18 cellular contexts compared by ENCODE assay signal in genomic region chr12:131800594-131801135, GRCh38. TPM values are rescaled to one million over a fixed set of nuclear protein-coding genes. Genes with fewer than 3 reads are reported as not detected.
A peak's percentile ranks its signal among the peaks of the same experiment; 100 is the strongest.
DNase-seq lines count a peak whose midpoint lies in the region; ATAC-seq, FAIRE-seq and TF ChIP-seq lines count a peak whose summit lies in the region.
"Had no signal": no experiment of that assay in that cellular context is flagged by ENCODE, and none has a peak within 500 bp of the region (broad histone marks: within the 10 kb centered on the region; RNA-seq: fewer than 3 reads in every experiment).

No MANE protein-coding gene starts in this region.

- no peak for TF ChIP-seq CTCF in activated CD8-positive, alpha-beta T cell treated with anti-CD3 and anti-CD28 coated beads for 36 hours (IDR thresholded peaks at IDR 0.05)
- TF ChIP-seq CTCF in osteoblast (IDR thresholded peaks at IDR 0.05; ENCODE audit: extremely low read depth, low read depth, low read length): no peak

- no peaks in the 10 kb centered on the region for H3K27me3 ChIP-seq in osteoblast (ENCODE audit: insufficient read depth, low read length)

- H3K4me3 ChIP-seq in osteoblast (ENCODE audit: insufficient read depth, low read length): no peak overlapping the region

- no peaks in the 10 kb centered on the region for H4K20me1 ChIP-seq in osteoblast (ENCODE audit: insufficient read depth, low read length)

- peaks cover 35% of the 10 kb centered on the region for H3K36me3 Mint-ChIP-seq in activated CD8-positive, alpha-beta T cell treated with anti-CD3 and anti-CD28 coated beads for 36 hours (ENCODE audit: low read depth)
- H3K36me3 Mint-ChIP-seq in activated CD8-positive, alpha-beta T cell treated with anti-CD3 and anti-CD28 coated beads, Interleukin-2, amount 10 ng/mL, durations not matched to agents 7 days and 5 days (ENCODE audit: low read depth): peaks cover 36% of the 10 kb centered on the region
- H3K36me3 Mint-ChIP-seq in activated T-helper 17 cell treated with anti-CD3 and anti-CD28 coated beads, Interleukin-2, amount 50 U/mL, for 72 hours (ENCODE audit: low read depth): peaks cover 58% of the 10 kb centered on the region

- H3K9me3 Mint-ChIP-seq in activated CD8-positive, alpha-beta T cell treated with anti-CD3 and anti-CD28 coated beads for 36 hours: peaks cover 2% of the 10 kb centered on the region
- no peaks in the 10 kb centered on the region for H3K9me3 Mint-ChIP-seq in activated CD8-positive, alpha-beta T cell treated with anti-CD3 and anti-CD28 coated beads, Interleukin-2, amount 10 ng/mL, durations not matched to agents 7 days and 5 days (ENCODE audit: insufficient read depth)
- no peaks in the 10 kb centered on the region for H3K9me3 Mint-ChIP-seq in activated T-helper 17 cell treated with anti-CD3 and anti-CD28 coated beads, Interleukin-2, amount 50 U/mL, for 72 hours

- no peaks in the 10 kb centered on the region for H3K27me3 Mint-ChIP-seq in activated CD8-positive, alpha-beta T cell treated with anti-CD3 and anti-CD28 coated beads for 36 hours
- no peaks in the 10 kb centered on the region for H3K27me3 Mint-ChIP-seq in activated CD8-positive, alpha-beta T cell treated with anti-CD3 and anti-CD28 coated beads, Interleukin-2, amount 10 ng/mL, durations not matched to agents 7 days and 5 days (ENCODE audit: low read depth)
- no peaks in the 10 kb centered on the region for H3K27me3 Mint-ChIP-seq in activated T-helper 17 cell treated with anti-CD3 and anti-CD28 coated beads, Interleukin-2, amount 50 U/mL, for 72 hours

- no peaks in the 10 kb centered on the region for H3K79me2 ChIP-seq in osteoblast (ENCODE audit: insufficient read depth, low read length)

- peaks cover 8% of the 10 kb centered on the region for H3K4me1 ChIP-seq in osteoblast (ENCODE audit: insufficient read depth, low read length)

- intact Hi-C loops in activated CD8-positive, alpha-beta T cell treated with anti-CD3 and anti-CD28 coated beads for 36 hours (cut with micrococcal nuclease): no loop called here

- H3K27ac Mint-ChIP-seq in activated CD8-positive, alpha-beta T cell treated with anti-CD3 and anti-CD28 coated beads for 36 hours: no peak overlapping the region
- no peak overlapping the region for H3K27ac Mint-ChIP-seq in activated CD8-positive, alpha-beta T cell treated with anti-CD3 and anti-CD28 coated beads, Interleukin-2, amount 10 ng/mL, durations not matched to agents 7 days and 5 days
- no peak overlapping the region for H3K27ac Mint-ChIP-seq in activated T-helper 17 cell treated with anti-CD3 and anti-CD28 coated beads, Interleukin-2, amount 50 U/mL, for 72 hours

- peaks cover 4% of the 10 kb centered on the region for H3K36me3 ChIP-seq in osteoblast (ENCODE audit: insufficient read depth, low read length)

- no peak for FAIRE-seq in GM12892 (lab: Jason Lieb, UNC)
- FAIRE-seq: A204.1 had no signal

- POLR2A ChIA-PET in activated CD8-positive, alpha-beta T cell treated with anti-CD3 and anti-CD28 coated beads for 36 hours (lab: Charles Lee): no interaction called here
- POLR2A ChIA-PET in activated CD8-positive, alpha-beta T cell treated with anti-CD3 and anti-CD28 coated beads, Interleukin-2, amount 10 ng/mL, durations not matched to agents 7 days and 5 days (lab: Charles Lee): no interaction called here

- H3K4me2 ChIP-seq in osteoblast (ENCODE audit: insufficient read depth, low read length): no peak overlapping the region
- H3K4me2 ChIP-seq: SK-N-SH had no signal

- peak; percentile 7 for DNase-seq in activated CD8-positive, alpha-beta T cell treated with anti-CD3 and anti-CD28 coated beads for 36 hours
- no peak for DNase-seq in activated CD8-positive, alpha-beta T cell treated with anti-CD3 and anti-CD28 coated beads, Interleukin-2, amount 10 ng/mL, durations not matched to agents 7 days and 5 days
- DNase-seq in osteoblast (ENCODE audit: insufficient read length, low spot score, missing footprints) (peak; percentile 65), SHP77 treated with DMSO at 0.1 percent for 48 hours (lab: John Stamatoyannopoulos, UW) (no peak), GM12892 (ENCODE audit: insufficient read length) (no peak)
- no peak for DNase-seq in effector CD8-positive, alpha-beta T cell (lab: John Stamatoyannopoulos, UW)
- DNase-seq: DMS153, MM.1S, NCI-H1105, NCI-H187, NCI-H226, Right ventricle myocardium superior, SK-N-SH had no signal

- ATAC-seq in activated CD8-positive, alpha-beta T cell treated with anti-CD3 and anti-CD28 coated beads for 36 hours: no peak
- no peak for ATAC-seq in activated CD8-positive, alpha-beta T cell treated with anti-CD3 and anti-CD28 coated beads, Interleukin-2, amount 10 ng/mL, durations not matched to agents 7 days and 5 days
- peak; percentile 35 for ATAC-seq in HG03108 (IDR thresholded peaks at IDR 0.05; ENCODE audit: unreplicated experiment)
- peak; percentile 11 for ATAC-seq in activated T-helper 17 cell treated with anti-CD3 and anti-CD28 coated beads, Interleukin-2, amount 50 U/mL, for 72 hours (replicated peaks)
- ATAC-seq: Panc1 had no signal

- no peaks in the 10 kb centered on the region for H3K4me1 Mint-ChIP-seq in activated CD8-positive, alpha-beta T cell treated with anti-CD3 and anti-CD28 coated beads for 36 hours (ENCODE audit: low read depth)
- H3K4me1 Mint-ChIP-seq in activated CD8-positive, alpha-beta T cell treated with anti-CD3 and anti-CD28 coated beads, Interleukin-2, amount 10 ng/mL, durations not matched to agents 7 days and 5 days (ENCODE audit: low read depth): no peaks in the 10 kb centered on the region
- no peaks in the 10 kb centered on the region for H3K4me1 Mint-ChIP-seq in activated T-helper 17 cell treated with anti-CD3 and anti-CD28 coated beads, Interleukin-2, amount 50 U/mL, for 72 hours

- H3K27ac ChIP-seq in osteoblast (ENCODE audit: low read depth, low read length): no peak overlapping the region
- H3K27ac ChIP-seq: C4-2B had no signal

- H3K4me3 Mint-ChIP-seq in activated CD8-positive, alpha-beta T cell treated with anti-CD3 and anti-CD28 coated beads for 36 hours: no peak overlapping the region
- no peak overlapping the region for H3K4me3 Mint-ChIP-seq in activated CD8-positive, alpha-beta T cell treated with anti-CD3 and anti-CD28 coated beads, Interleukin-2, amount 10 ng/mL, durations not matched to agents 7 days and 5 days
- H3K4me3 Mint-ChIP-seq in activated T-helper 17 cell treated with anti-CD3 and anti-CD28 coated beads, Interleukin-2, amount 50 U/mL, for 72 hours: no peak overlapping the region

- H2AFZ ChIP-seq in osteoblast (ENCODE audit: low read length): no peak overlapping the region

- no peaks in the 10 kb centered on the region for H3K9me3 ChIP-seq in osteoblast (ENCODE audit: low read depth, low read length)
- H3K9me3 ChIP-seq: SK-N-SH had no signal

- TF ChIP-seq POLR2A in GM12892 (IDR thresholded peaks at IDR 0.05; ENCODE audit: low read depth, low read length): no peak

- CTCF ChIA-PET in activated CD8-positive, alpha-beta T cell treated with anti-CD3 and anti-CD28 coated beads for 36 hours (lab: Charles Lee): no interaction called here
- CTCF ChIA-PET in activated CD8-positive, alpha-beta T cell treated with anti-CD3 and anti-CD28 coated beads, Interleukin-2, amount 10 ng/mL, durations not matched to agents 7 days and 5 days (lab: Charles Lee): no interaction called here

RNA-seq across cellular contexts. Expression of gene MMP17, which starts 27.5 kb away (rescaled TPM):
- under 1 TPM in 1 of 2 experiments, not detected in 1; 0.60 TPM for total RNA-seq in activated CD8-positive, alpha-beta T cell treated with anti-CD3 and anti-CD28 coated beads for 36 hours
- not detected for total RNA-seq in activated CD8-positive, alpha-beta T cell treated with anti-CD3 and anti-CD28 coated beads, Interleukin-2, amount 10 ng/mL, durations not matched to agents 7 days and 5 days
- total RNA-seq in activated T-helper 17 cell treated with anti-CD3 and anti-CD28 coated beads, Interleukin-2, amount 50 U/mL, for 72 hours: under 1 TPM in 1 of 2 donors, not detected in 1; 0.32 TPM
- total RNA-seq in osteoblast: 10.5 and 11.2 TPM in 2 replicates
- not detected for polyA plus RNA-seq in GM12892 (2012; ENCODE audit: missing spikeins)

Comparison
In these comparisons a context has a peak if more than half of its experiments do, and no peak if none do; other contexts are left out.
1. DNase-seq: peak in activated CD8-positive, alpha-beta T cell treated with anti-CD3 and anti-CD28 coated beads for 36 hours (single experiment) and osteoblast (single experiment); none in activated CD8-positive, alpha-beta T cell treated with anti-CD3 and anti-CD28 coated beads, Interleukin-2, amount 10 ng/mL, durations not matched to agents 7 days and 5 days (single experiment), SHP77 treated with DMSO at 0.1 percent for 48 hours (single experiment), GM12892 (single experiment) and effector CD8-positive, alpha-beta T cell (single experiment).
2. ATAC-seq: peak in HG03108 (single experiment) and activated T-helper 17 cell treated with anti-CD3 and anti-CD28 coated beads, Interleukin-2, amount 50 U/mL, for 72 hours (single experiment); none in activated CD8-positive, alpha-beta T cell treated with anti-CD3 and anti-CD28 coated beads for 36 hours (single experiment) and activated CD8-positive, alpha-beta T cell treated with anti-CD3 and anti-CD28 coated beads, Interleukin-2, amount 10 ng/mL, durations not matched to agents 7 days and 5 days (single experiment).